ENCODE assay signal across 25 cellular contexts in the genomic region with DNA sequence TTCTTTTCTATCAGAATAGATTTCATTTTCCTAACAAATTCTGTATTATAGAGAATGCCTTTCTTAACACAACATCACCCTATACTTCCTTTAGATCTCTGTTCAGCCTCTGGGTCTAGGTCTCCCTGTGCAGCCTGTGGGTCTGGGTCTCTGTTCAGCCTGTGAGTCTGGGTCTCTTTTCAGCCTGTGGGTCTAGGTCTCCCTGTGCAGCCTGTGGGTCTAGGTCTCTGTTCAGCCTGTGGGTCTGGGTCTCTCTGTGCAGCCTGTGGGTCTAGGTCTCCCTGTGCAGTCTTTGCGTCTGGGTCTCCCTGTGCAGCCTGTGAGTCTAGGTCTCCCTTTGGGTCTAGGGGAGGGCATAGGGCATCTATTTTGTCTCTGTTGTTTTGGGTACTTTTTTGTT. TPM values are rescaled to one million over a fixed set of nuclear protein-coding genes. Genes with fewer than 3 reads are reported as not detected.
DNase-seq lines count a peak whose midpoint lies in the region; ATAC-seq and TF ChIP-seq lines count a peak whose summit lies in the region.
"Had no signal": no experiment of that assay in that cellular context is flagged by ENCODE, and none has a peak within 500 bp of the region (broad histone marks: within the 10 kb centered on the region; RNA-seq: fewer than 3 reads in every experiment).

No MANE protein-coding gene starts in this region.

- H3K4me1 ChIP-seq in IMR-90 (ENCODE audit: control insufficient read depth, insufficient read depth, low read length) (no peaks in the 10 kb centered on the region), gastrocnemius medialis (peaks cover 9 to 14% of the 10 kb centered on the region in 2 donors)

- H4K5ac ChIP-seq in IMR-90 (ENCODE audit: low read depth, low read length): no peak overlapping the region

- no peak overlapping the region for H3K18ac ChIP-seq in IMR-90 (ENCODE audit: low read depth, low read length)

- dilution Hi-C loops in IMR-90 (cut with HindIII; ENCODE audit: low sequenced_read_pairs, unreplicated experiment): no loop called here

- no peak overlapping the region for H3K27ac ChIP-seq in IMR-90 (ENCODE audit: insufficient read depth, low read length)
- H3K27ac ChIP-seq in gastrocnemius medialis: peak overlapping the region; percentile 94 to 98 (median 95)
- H3K27ac ChIP-seq: 22Rv1; BLaER1 treated with 17β-estradiol and CSF1 and Interleukin-3, amounts not matched to agents 10 nM and 100 nM; GM23248; SJCRH30 had no signal

- H2AFZ ChIP-seq in IMR-90 (replicated peaks; ENCODE audit: low read length, poor library complexity): no peak overlapping the region
- H2AFZ ChIP-seq: GM23248 had no signal

- no peak for TF ChIP-seq CTCF in IMR-90 (conservative IDR thresholded peaks at IDR 0.05; ENCODE audit: low read depth, low read length)
- no peak for TF ChIP-seq CTCF in gastrocnemius medialis (IDR thresholded peaks at IDR 0.05 in 4 of 5, conservative IDR thresholded peaks at IDR 0.05 in 1 of 5)

- no peak overlapping the region for H2BK120ac ChIP-seq in IMR-90 (ENCODE audit: low read depth, low read length)

- no peaks in the 10 kb centered on the region for H3K27me3 Mint-ChIP-seq in activated CD4-positive, alpha-beta T cell treated with anti-CD3 and anti-CD28 coated beads, Interleukin-2, amount 10 ng/mL, durations not matched to agents 7 days and 5 days
- H3K27me3 Mint-ChIP-seq in stimulated activated memory B cell treated with anti-CD40 and anti-IgM and Interleukin-4, amounts not matched to agents 10 μg/mL and 1 μg/mL and 100 μg/mL, for 72 hours: no peaks in the 10 kb centered on the region
- H3K27me3 Mint-ChIP-seq: CD8-positive, alpha-beta memory T cell had no signal

- no peak for TF ChIP-seq POLR2A in IMR-90 (IDR thresholded peaks at IDR 0.05; ENCODE audit: low read depth, low read length)
- TF ChIP-seq POLR2A in gastrocnemius medialis (IDR thresholded peaks at IDR 0.05): no peak

- TF ChIP-seq RAD21 in IMR-90 (IDR thresholded peaks at IDR 0.05; ENCODE audit: low read length): no peak

- no peaks in the 10 kb centered on the region for H3K9me1 ChIP-seq in IMR-90 (ENCODE audit: insufficient read depth, low read length)

- no peak overlapping the region for H4K8ac ChIP-seq in IMR-90 (ENCODE audit: low read depth in 2 of 2, low read length in 2 of 2)

- H4K20me1 ChIP-seq in IMR-90 (ENCODE audit: insufficient read depth, low read length): no peaks in the 10 kb centered on the region

- no peak overlapping the region for H2BK20ac ChIP-seq in IMR-90 (ENCODE audit: low read depth, low read length)

- no peak overlapping the region for H4K91ac ChIP-seq in IMR-90 (ENCODE audit: insufficient read depth, low read depth, low read length)

- no peak overlapping the region for H2BK5ac ChIP-seq in IMR-90 (ENCODE audit: low read depth, low read length, poor library complexity, severe bottlenecking)

- no TSS peak for BruUV-seq in IMR-90 (replicated peaks; lab: Mats Ljungman, UMichigan)

- H3K4me3 ChIP-seq in IMR-90 (ENCODE audit: insufficient read depth, low read depth, low read length) (no peak overlapping the region), gastrocnemius medialis (no peak overlapping the region)
- H3K4me3 ChIP-seq: BLaER1 treated with 17β-estradiol and CSF1 and Interleukin-3, amounts not matched to agents 10 nM and 100 nM; GM23248; SJCRH30 had no signal

- H3K4me3 Mint-ChIP-seq in activated CD4-positive, alpha-beta T cell treated with anti-CD3 and anti-CD28 coated beads, Interleukin-2, amount 10 ng/mL, durations not matched to agents 7 days and 5 days: no peak overlapping the region
- H3K4me3 Mint-ChIP-seq in stimulated activated memory B cell treated with anti-CD40 and anti-IgM and Interleukin-4, amounts not matched to agents 10 μg/mL and 1 μg/mL and 100 μg/mL, for 72 hours: no peak overlapping the region
- H3K4me3 Mint-ChIP-seq: CD8-positive, alpha-beta memory T cell had no signal

- no peak overlapping the region for H2AK5ac ChIP-seq in IMR-90 (ENCODE audit: low read depth, low read length)

- in situ Hi-C loops in IMR-90 (cut with MboI; ENCODE audit: low sequenced_read_pairs): no loop called here
- in situ Hi-C loops in gastrocnemius medialis (cut with MboI; ENCODE audit: low sequenced_read_pairs in 4 of 4): loop anchor here in 1 of 4 donors (10.0 kb wide), 1 partner anchor 54 kb away; no protein-coding TSS in a partner anchor

- peak overlapping the region; percentile 23 for H2AK9ac ChIP-seq in IMR-90 (replicated peaks; ENCODE audit: low read depth, low read length, poor library complexity)

- H3K27me3 ChIP-seq in IMR-90 (ENCODE audit: control insufficient read depth, insufficient read depth, low read length) (no peaks in the 10 kb centered on the region), gastrocnemius medialis (no peaks in the 10 kb centered on the region)
- H3K27me3 ChIP-seq: BLaER1 treated with 17β-estradiol and CSF1 and Interleukin-3, amounts not matched to agents 10 nM and 100 nM; SJCRH30 had no signal

- DNase-seq in activated CD4-positive, alpha-beta T cell treated with anti-CD3 and anti-CD28 coated beads, Interleukin-2, amount 10 ng/mL, durations not matched to agents 7 days and 5 days: no peak
- DNase-seq in activated CD4-positive, alpha-beta T cell treated with anti-CD3 and anti-CD28 coated beads, Interleukin-2, amount 50 U/mL, for 48 hours: no peak
- DNase-seq in IMR-90 (no peak), left cardiac atrium (peak; percentile 2), gastrocnemius medialis (no peak), amniotic stem cell (lab: John Stamatoyannopoulos, UW) (no peak), foreskin melanocyte (no peak)
- DNase-seq: ACHN; Calu3; CD8-positive, alpha-beta memory T cell; DMS153; GM23248; KG1; NCI-H1092 treated with DMSO at 0.1 percent for 48 hours; NCI-H1436 treated with DMSO at 0.1 percent for 48 hours; NCI-H1930; NCI-H2227 treated with DMSO at 0.1 percent for 48 hours; NCI-H510A; NCI-H748 treated with DMSO at 0.1 percent for 48 hours; SJCRH30 had no signal

- CTCF ChIA-PET in activated CD4-positive, alpha-beta T cell treated with anti-CD3 and anti-CD28 coated beads, Interleukin-2, amount 10 ng/mL, durations not matched to agents 7 days and 5 days (lab: Charles Lee): interaction anchor here (0.6 kb wide), 1 partner anchor 47 kb away, joined by 3 read pairs; no protein-coding TSS in a partner anchor
- CTCF ChIA-PET in IMR-90 (lab: Yijun Ruan, JAX): no interaction called here

- no peak overlapping the region for H3K23ac ChIP-seq in IMR-90 (ENCODE audit: low read depth, low read length)

- WGBS in IMR-90 (ENCODE audit: extremely low coverage in 2 of 2, insufficient read length in 1 of 2), 2 experiments: no CpG with 5 or more reads among the region's 1 CpG

- H3K14ac ChIP-seq in IMR-90 (replicated peaks; ENCODE audit: low read depth, low read length): no peak overlapping the region

- ATAC-seq in IMR-90 (ENCODE audit: low read depth) (no peak), left cardiac atrium (peak in 1 of 2 donors; percentile 36), gastrocnemius medialis (no peak)
- no peak for ATAC-seq in stimulated activated memory B cell treated with anti-CD40 and anti-IgM and Interleukin-4, amounts not matched to agents 10 μg/mL and 1 μg/mL and 100 μg/mL, for 72 hours
- ATAC-seq: HCT116, Panc1 had no signal

- H3K36me3 ChIP-seq in IMR-90 (ENCODE audit: control insufficient read depth, insufficient read depth, low read length): peaks cover 50% of the 10 kb centered on the region
- H3K36me3 ChIP-seq in gastrocnemius medialis: peaks cover 5 to 77% of the 10 kb centered on the region in 2 donors

- H3K9ac ChIP-seq in IMR-90 (ENCODE audit: low read depth, low read length): no peak overlapping the region
- H3K9ac ChIP-seq: BLaER1 treated with 17β-estradiol and CSF1 and Interleukin-3, amounts not matched to agents 10 nM and 100 nM; GM23248 had no signal

- POLR2A ChIA-PET in activated CD4-positive, alpha-beta T cell treated with anti-CD3 and anti-CD28 coated beads, Interleukin-2, amount 10 ng/mL, durations not matched to agents 7 days and 5 days (lab: Charles Lee): no interaction called here
- POLR2A ChIA-PET in IMR-90 (lab: Charles Lee; ENCODE audit: unreplicated experiment): no interaction called here

- H3K9me3 Mint-ChIP-seq in activated CD4-positive, alpha-beta T cell treated with anti-CD3 and anti-CD28 coated beads, Interleukin-2, amount 10 ng/mL, durations not matched to agents 7 days and 5 days: no peaks in the 10 kb centered on the region
- peaks cover 8% of the 10 kb centered on the region for H3K9me3 Mint-ChIP-seq in stimulated activated memory B cell treated with anti-CD40 and anti-IgM and Interleukin-4, amounts not matched to agents 10 μg/mL and 1 μg/mL and 100 μg/mL, for 72 hours
- H3K9me3 Mint-ChIP-seq: CD8-positive, alpha-beta memory T cell had no signal

- no peaks in the 10 kb centered on the region for H3K4me1 Mint-ChIP-seq in activated CD4-positive, alpha-beta T cell treated with anti-CD3 and anti-CD28 coated beads, Interleukin-2, amount 10 ng/mL, durations not matched to agents 7 days and 5 days
- H3K4me1 Mint-ChIP-seq in stimulated activated memory B cell treated with anti-CD40 and anti-IgM and Interleukin-4, amounts not matched to agents 10 μg/mL and 1 μg/mL and 100 μg/mL, for 72 hours: no peaks in the 10 kb centered on the region

- no peak overlapping the region for H3K4me2 ChIP-seq in IMR-90 (ENCODE audit: low read depth, low read length)
- H3K4me2 ChIP-seq: BLaER1 treated with 17β-estradiol and CSF1 and Interleukin-3, amounts not matched to agents 10 nM and 100 nM had no signal

- peak overlapping the region; percentile 3 for H3K27ac Mint-ChIP-seq in activated CD4-positive, alpha-beta T cell treated with anti-CD3 and anti-CD28 coated beads, Interleukin-2, amount 10 ng/mL, durations not matched to agents 7 days and 5 days
- no peak overlapping the region for H3K27ac Mint-ChIP-seq in stimulated activated memory B cell treated with anti-CD40 and anti-IgM and Interleukin-4, amounts not matched to agents 10 μg/mL and 1 μg/mL and 100 μg/mL, for 72 hours

- intact Hi-C loops in IMR-90 (cut with micrococcal nuclease): no loop called here
- intact Hi-C loops in left cardiac atrium (cut with DNase I): no loop called here
- intact Hi-C loops in gastrocnemius medialis (cut with DNase I; ENCODE audit: low total_unique reads): no loop called here

- no peak overlapping the region for H3K56ac ChIP-seq in IMR-90 (ENCODE audit: extremely low read depth, insufficient read depth, low read length)

- H3K9me3 ChIP-seq in IMR-90 (ENCODE audit: control insufficient read depth, insufficient read depth, low read length) (no peaks in the 10 kb centered on the region), gastrocnemius medialis (no peaks in the 10 kb centered on the region)
- H3K9me3 ChIP-seq: BLaER1 treated with 17β-estradiol and CSF1 and Interleukin-3, amounts not matched to agents 10 nM and 100 nM; SJCRH30 had no signal

- H3K79me1 ChIP-seq in IMR-90 (ENCODE audit: low read depth in 1 of 2, low read length in 2 of 2): peaks cover 6 to 7% of the 10 kb centered on the region in 2 experiments; a peak in 3 of 4 replicates

- no peak overlapping the region for H2BK15ac ChIP-seq in IMR-90 (ENCODE audit: low read depth, low read length)

- H3K4ac ChIP-seq in IMR-90 (ENCODE audit: low read depth, low read length): no peak overlapping the region

- peaks cover 37% of the 10 kb centered on the region for H3K36me3 Mint-ChIP-seq in activated CD4-positive, alpha-beta T cell treated with anti-CD3 and anti-CD28 coated beads, Interleukin-2, amount 10 ng/mL, durations not matched to agents 7 days and 5 days (ENCODE audit: low read depth)
- H3K36me3 Mint-ChIP-seq in stimulated activated memory B cell treated with anti-CD40 and anti-IgM and Interleukin-4, amounts not matched to agents 10 μg/mL and 1 μg/mL and 100 μg/mL, for 72 hours: peaks cover 63% of the 10 kb centered on the region

RNA-seq across cellular contexts. Expression of a gene that starts 59.6 kb away (rescaled TPM):
- total RNA-seq in activated CD4-positive, alpha-beta T cell treated with anti-CD3 and anti-CD28 coated beads, Interleukin-2, amount 10 ng/mL, durations not matched to agents 7 days and 5 days: 10 to 100 TPM; 57.6 to 62.1 TPM
- total RNA-seq in IMR-90 (2012; rRNA removed) (17.9 and 19.4 TPM in 2 replicates), left cardiac atrium (10 to 100 TPM; 27.2 to 33.0 TPM), gastrocnemius medialis (10 to 100 TPM in 2 of 4 donors, 1 to 10 TPM in 2; 6.3 to 15.5 (median 11.8) TPM)
- polyA plus RNA-seq in IMR-90 (2012; rRNA removed): 22.7 and 24.3 TPM in 2 replicates
- polyA plus RNA-seq in IMR-90 (2012; cell fraction: cytosol; rRNA removed): 10.6 and 14.5 TPM in 2 replicates
- polyA plus RNA-seq in IMR-90 (2012; cell fraction: nucleus; rRNA removed; ENCODE audit: low replicate concordance): 83.5 and 90.7 TPM in 2 replicates
